Comparison of ENCODE assay signal across 18 cellular contexts in the genomic region with DNA sequence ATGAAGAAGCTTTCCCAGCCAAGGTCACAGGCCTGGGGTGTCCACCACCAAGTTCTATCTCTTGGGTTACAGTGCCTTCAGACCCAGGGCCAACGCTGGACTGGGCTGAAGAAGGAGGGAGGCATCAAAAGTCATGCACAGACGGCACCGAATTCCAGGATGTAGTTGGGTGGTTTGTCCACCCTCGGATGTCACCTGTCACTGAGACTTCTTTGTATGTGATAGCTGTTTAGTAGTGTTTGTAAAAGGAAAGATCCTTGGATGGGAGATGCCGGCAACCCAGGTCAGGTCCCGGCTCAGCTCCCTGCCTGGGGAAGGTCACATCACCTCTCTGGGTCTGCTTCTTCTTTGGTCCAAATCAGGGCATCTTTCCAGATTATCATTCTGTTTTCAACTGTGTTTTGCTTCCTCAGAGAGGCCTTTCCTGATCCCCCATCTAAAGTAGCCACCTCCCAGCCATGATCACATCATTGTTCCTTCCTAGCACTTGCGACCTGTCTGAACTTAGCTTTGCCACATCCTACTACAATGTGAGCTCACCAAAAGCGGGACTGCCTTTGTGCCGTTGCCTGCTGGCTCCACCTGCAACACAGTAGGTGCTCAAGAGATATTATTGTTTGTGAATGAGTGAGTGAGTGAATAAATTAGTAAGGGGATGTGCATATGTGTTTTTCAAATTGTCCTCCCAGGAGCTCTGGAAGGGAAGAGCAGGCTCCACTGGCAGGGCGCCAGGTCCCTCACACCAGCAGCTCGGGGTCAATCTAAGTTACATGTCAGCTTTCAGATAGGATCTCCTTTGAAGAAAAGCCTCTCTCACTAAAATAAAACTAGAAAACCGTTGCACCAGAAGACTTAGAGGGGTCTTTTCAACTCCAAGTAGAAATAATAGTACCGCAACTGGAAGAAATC. TPM values are rescaled to one million over a fixed set of nuclear protein-coding genes. Genes with fewer than 3 reads are reported as not detected.
DNase-seq lines count a peak whose midpoint lies in the region; ATAC-seq and TF ChIP-seq lines count a peak whose summit lies in the region.
"Had no signal": no experiment of that assay in that cellular context is flagged by ENCODE, and none has a peak within 500 bp of the region (broad histone marks: within the 10 kb centered on the region; RNA-seq: fewer than 3 reads in every experiment).

No MANE protein-coding gene starts in this region.

- no peaks in the 10 kb centered on the region for H3K27me3 ChIP-seq in cardiac muscle cell
- H3K27me3 ChIP-seq in right atrium auricular region: no peaks in the 10 kb centered on the region
- H3K27me3 ChIP-seq: pancreas had no signal

- no peak for ATAC-seq in left cardiac atrium
- no peak for ATAC-seq in WTC11
- ATAC-seq: foreskin keratinocyte, pancreas had no signal

- peak in 1 of 2 donors; percentile 82 for DNase-seq in cardiac muscle cell (ENCODE audit: low read depth in 1 of 2, low spot score in 1 of 2)
- DNase-seq in left cardiac atrium: no peak
- peak; percentile 53 to 59 for DNase-seq in SHP77 (lab: John Stamatoyannopoulos, UW)
- peak; percentile 32 for DNase-seq in right atrium auricular region (ENCODE audit: low spot score)
- DNase-seq in WTC11 (ENCODE audit: low spot score): no peak
- no peak for DNase-seq in stimulated activated naive CD4-positive, alpha-beta T cell treated with Interleukin-2 at 50 U/mL for 16 hours (lab: John Stamatoyannopoulos, UW)
- no peak for DNase-seq in activated CD4-positive, alpha-beta T cell treated with anti-CD3 and anti-CD28 coated beads, Interleukin-2, amount 50 U/mL, for 1 hour
- no peak for DNase-seq in GM19240 (ENCODE audit: insufficient read length, low spot score)
- DNase-seq: activated gamma-delta T cell; amniotic stem cell; Caco-2; cerebellar nuclear complex; foreskin keratinocyte; pancreas; stimulated activated CD4-positive, alpha-beta T cell treated with anti-CD3 and anti-CD28 coated beads, Interleukin-4, amount 100 ng/mL, for 1 hour; T-helper 9 cell had no signal

- H3K4me3 ChIP-seq in cardiac muscle cell (no peak overlapping the region), right atrium auricular region (no peak overlapping the region)
- H3K4me3 ChIP-seq: GM23248, pancreas had no signal

- H3K4me3 Mint-ChIP-seq in WTC11: no peak overlapping the region
- H3K4me3 Mint-ChIP-seq: IgD-negative memory B cell had no signal

- H3K27ac ChIP-seq in cardiac muscle cell: peak overlapping the region; percentile 53
- no peak overlapping the region for H3K27ac ChIP-seq in right atrium auricular region
- H3K27ac ChIP-seq: foreskin keratinocyte, GM23248, pancreas had no signal

- H3K9me3 ChIP-seq in cardiac muscle cell (ENCODE audit: low read depth): no peaks in the 10 kb centered on the region
- no peaks in the 10 kb centered on the region for H3K9me3 ChIP-seq in right atrium auricular region
- H3K9me3 ChIP-seq: Caco-2, pancreas had no signal

- H3K4me1 Mint-ChIP-seq in WTC11: peaks cover 45% of the 10 kb centered on the region

- H3K27ac Mint-ChIP-seq in WTC11: no peak overlapping the region
- H3K27ac Mint-ChIP-seq: IgD-negative memory B cell had no signal

- H3K36me3 Mint-ChIP-seq in WTC11: peaks cover 3% of the 10 kb centered on the region; the same call in 1 of the 2 replicates
- H3K36me3 Mint-ChIP-seq: IgD-negative memory B cell had no signal

- H3K9me3 Mint-ChIP-seq in WTC11: no peaks in the 10 kb centered on the region

- intact Hi-C loops in left cardiac atrium (cut with DNase I): no loop called here

- no peak for TF ChIP-seq CTCF in cardiac muscle cell (IDR thresholded peaks at IDR 0.05; ENCODE audit: low read depth, low read length)
- TF ChIP-seq CTCF in right atrium auricular region (IDR thresholded peaks at IDR 0.05): no peak
- TF ChIP-seq CTCF in WTC11 (IDR thresholded peaks at IDR 0.05): no peak

- peaks cover 42% of the 10 kb centered on the region for H3K27me3 Mint-ChIP-seq in WTC11 (ENCODE audit: low read depth)

- POLR2A ChIA-PET in WTC11 (lab: Charles Lee): no interaction called here

- H3K36me3 ChIP-seq in cardiac muscle cell (no peaks in the 10 kb centered on the region), right atrium auricular region (no peaks in the 10 kb centered on the region)
- H3K36me3 ChIP-seq: pancreas had no signal

- CTCF ChIA-PET in WTC11 (lab: Charles Lee): interaction anchor here (1.0 to 1.1 kb wide), 2 partner anchors 45 to 57 kb away, joined by 3 to 4 read pairs; no protein-coding TSS in a partner anchor

- H3K4me1 ChIP-seq in cardiac muscle cell (ENCODE audit: low read depth) (peaks cover 51% of the 10 kb centered on the region), right atrium auricular region (peaks cover 0 to 21% of the 10 kb centered on the region in 2 donors)
- H3K4me1 ChIP-seq: Caco-2, foreskin keratinocyte, pancreas had no signal

TF ChIP-seq in WTC11, 78 proteins besides CTCF, POLR2A, EP300 and RAD21 (continues in another document):
- TF ChIP-seq FOXP4 (CRISPR knock-in tag; IDR thresholded peaks at IDR 0.05) (no peak), ZNF396 (CRISPR knock-in tag; IDR thresholded peaks at IDR 0.05; ENCODE audit: borderline replicate concordance) (no peak), FOXP1 (CRISPR knock-in tag; IDR thresholded peaks at IDR 0.05; ENCODE audit: borderline replicate concordance) (no peak), NFYB (CRISPR knock-in tag; conservative IDR thresholded peaks at IDR 0.05; ENCODE audit: low read depth) (no peak), ZNF138 (CRISPR knock-in tag; conservative IDR thresholded peaks at IDR 0.05) (no peak), GRHL2 (CRISPR knock-in tag; IDR thresholded peaks at IDR 0.05; ENCODE audit: insufficient replicate concordance, severe bottlenecking) (no peak), ZNF416 (CRISPR knock-in tag; IDR thresholded peaks at IDR 0.05) (no peak), JUN (CRISPR knock-in tag; IDR thresholded peaks at IDR 0.05) (no peak), ZBTB21 (CRISPR knock-in tag; IDR thresholded peaks at IDR 0.05; ENCODE audit: borderline replicate concordance) (no peak), PRRX2 (CRISPR knock-in tag; IDR thresholded peaks at IDR 0.05) (no peak)
- TF ChIP-seq, protein P1, sequence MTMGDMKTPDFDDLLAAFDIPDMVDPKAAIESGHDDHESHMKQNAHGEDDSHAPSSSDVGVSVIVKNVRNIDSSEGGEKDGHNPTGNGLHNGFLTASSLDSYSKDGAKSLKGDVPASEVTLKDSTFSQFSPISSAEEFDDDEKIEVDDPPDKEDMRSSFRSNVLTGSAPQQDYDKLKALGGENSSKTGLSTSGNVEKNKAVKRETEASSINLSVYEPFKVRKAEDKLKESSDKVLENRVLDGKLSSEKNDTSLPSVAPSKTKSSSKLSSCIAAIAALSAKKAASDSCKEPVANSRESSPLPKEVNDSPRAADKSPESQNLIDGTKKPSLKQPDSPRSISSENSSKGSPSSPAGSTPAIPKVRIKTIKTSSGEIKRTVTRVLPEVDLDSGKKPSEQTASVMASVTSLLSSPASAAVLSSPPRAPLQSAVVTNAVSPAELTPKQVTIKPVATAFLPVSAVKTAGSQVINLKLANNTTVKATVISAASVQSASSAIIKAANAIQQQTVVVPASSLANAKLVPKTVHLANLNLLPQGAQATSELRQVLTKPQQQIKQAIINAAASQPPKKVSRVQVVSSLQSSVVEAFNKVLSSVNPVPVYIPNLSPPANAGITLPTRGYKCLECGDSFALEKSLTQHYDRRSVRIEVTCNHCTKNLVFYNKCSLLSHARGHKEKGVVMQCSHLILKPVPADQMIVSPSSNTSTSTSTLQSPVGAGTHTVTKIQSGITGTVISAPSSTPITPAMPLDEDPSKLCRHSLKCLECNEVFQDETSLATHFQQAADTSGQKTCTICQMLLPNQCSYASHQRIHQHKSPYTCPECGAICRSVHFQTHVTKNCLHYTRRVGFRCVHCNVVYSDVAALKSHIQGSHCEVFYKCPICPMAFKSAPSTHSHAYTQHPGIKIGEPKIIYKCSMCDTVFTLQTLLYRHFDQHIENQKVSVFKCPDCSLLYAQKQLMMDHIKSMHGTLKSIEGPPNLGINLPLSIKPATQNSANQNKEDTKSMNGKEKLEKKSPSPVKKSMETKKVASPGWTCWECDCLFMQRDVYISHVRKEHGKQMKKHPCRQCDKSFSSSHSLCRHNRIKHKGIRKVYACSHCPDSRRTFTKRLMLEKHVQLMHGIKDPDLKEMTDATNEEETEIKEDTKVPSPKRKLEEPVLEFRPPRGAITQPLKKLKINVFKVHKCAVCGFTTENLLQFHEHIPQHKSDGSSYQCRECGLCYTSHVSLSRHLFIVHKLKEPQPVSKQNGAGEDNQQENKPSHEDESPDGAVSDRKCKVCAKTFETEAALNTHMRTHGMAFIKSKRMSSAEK (CRISPR knock-in tag; IDR thresholded peaks at IDR 0.05; ENCODE audit: borderline replicate concordance): no peak
- TF ChIP-seq, protein P2, sequence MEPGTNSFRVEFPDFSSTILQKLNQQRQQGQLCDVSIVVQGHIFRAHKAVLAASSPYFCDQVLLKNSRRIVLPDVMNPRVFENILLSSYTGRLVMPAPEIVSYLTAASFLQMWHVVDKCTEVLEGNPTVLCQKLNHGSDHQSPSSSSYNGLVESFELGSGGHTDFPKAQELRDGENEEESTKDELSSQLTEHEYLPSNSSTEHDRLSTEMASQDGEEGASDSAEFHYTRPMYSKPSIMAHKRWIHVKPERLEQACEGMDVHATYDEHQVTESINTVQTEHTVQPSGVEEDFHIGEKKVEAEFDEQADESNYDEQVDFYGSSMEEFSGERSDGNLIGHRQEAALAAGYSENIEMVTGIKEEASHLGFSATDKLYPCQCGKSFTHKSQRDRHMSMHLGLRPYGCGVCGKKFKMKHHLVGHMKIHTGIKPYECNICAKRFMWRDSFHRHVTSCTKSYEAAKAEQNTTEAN (CRISPR knock-in tag; IDR thresholded peaks at IDR 0.05): no peak

RNA-seq across cellular contexts. Expression of gene TSPAN11, which starts 2.1 kb away (rescaled TPM):
- total RNA-seq in cardiac muscle cell (19.4 and 26.1 TPM in 2 replicates), left cardiac atrium (1 to 10 TPM; 2.5 to 3.8 TPM), right atrium auricular region (1 to 10 TPM; 2.5 to 4.1 TPM), WTC11 (2021) (4.6 to 6.1 TPM (median 5.3 TPM) in 3 replicates)
- 11.1 and 13.4 TPM in 2 replicates for polyA plus RNA-seq in cardiac muscle cell
- total RNA-seq: Caco-2, foreskin keratinocyte had no signal
- polyA plus RNA-seq: IgD-negative memory B cell had no signal

Comparison
In these comparisons a context has a peak if more than half of its experiments do, and no peak if none do; other contexts are left out.
1. DNase-seq: peak in SHP77 (2 of 2) and right atrium auricular region (single experiment); none in left cardiac atrium (single experiment), WTC11 (single experiment), stimulated activated naive CD4-positive, alpha-beta T cell treated with Interleukin-2 at 50 U/mL for 16 hours (single experiment), activated CD4-positive, alpha-beta T cell treated with anti-CD3 and anti-CD28 coated beads, Interleukin-2, amount 50 U/mL, for 1 hour (single experiment) and GM19240 (single experiment).